In the genomic region with DNA sequence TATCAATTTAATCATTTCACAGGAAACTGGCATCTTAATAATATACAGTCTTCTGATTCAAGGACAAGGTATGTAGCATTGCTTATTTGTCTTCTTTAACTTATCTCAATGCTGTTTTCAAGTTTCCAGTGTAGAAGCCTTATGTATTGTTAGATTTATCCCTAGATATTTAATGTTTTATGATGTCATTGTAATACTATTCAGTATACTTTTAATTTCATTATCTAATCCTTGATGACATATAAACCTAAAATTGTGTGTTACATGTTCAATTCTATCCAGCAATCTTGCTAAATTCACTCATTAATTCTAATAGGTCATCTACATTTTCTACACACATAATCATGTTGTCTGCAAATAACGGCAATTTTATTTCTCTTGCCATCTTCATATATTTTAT, we compare ENCODE assay signal across 26 cellular contexts.
"Had no signal": no experiment of that assay in that cellular context is flagged by ENCODE, and none has a peak within 500 bp of the region (broad histone marks: within the 10 kb centered on the region; RNA-seq: fewer than 3 reads in every experiment).

No MANE protein-coding gene starts in this region.

- FAIRE-seq: endometrium, islet of Langerhans, keratinocyte had no signal

- H3K27ac ChIP-seq: epithelial cell of prostate, esophagus squamous epithelium, gastrocnemius medialis, heart right ventricle, left lung, lower lobe of right lung had no signal

- ATAC-seq: effector memory CD8-positive, alpha-beta T cell; esophagus mucosa; gastrocnemius medialis; heart right ventricle; left cardiac atrium; left lung; left ventricle myocardium superior; lower lobe of right lung; mucosa of descending colon; naive thymus-derived CD8-positive, alpha-beta T cell had no signal

- H3K4me1 ChIP-seq: gastrocnemius medialis had no signal

- H3K9me3 ChIP-seq: esophagus squamous epithelium, gastrocnemius medialis, heart right ventricle, left lung, lower lobe of right lung, mucosa of descending colon had no signal

- H3K36me3 ChIP-seq: esophagus squamous epithelium, gastrocnemius medialis, heart right ventricle, left lung, lower lobe of right lung had no signal

- DNase-seq: cortex of kidney; effector CD8-positive, alpha-beta T cell; effector memory CD8-positive, alpha-beta T cell; endodermal cell; erythroblast; esophagus squamous epithelium; foreskin fibroblast; foreskin melanocyte; gastrocnemius medialis; glutamatergic neuron; head of caudate nucleus; heart right ventricle; hippocampal formation; left cardiac atrium; left lung; left ventricle myocardium superior; lower lobe of right lung; mesenchymal stem cell; mucosa of descending colon; naive B cell; naive thymus-derived CD8-positive, alpha-beta T cell had no signal

- H3K4me3 ChIP-seq: esophagus squamous epithelium, gastrocnemius medialis, heart right ventricle, left lung, lower lobe of right lung, mucosa of descending colon had no signal

- H3K27me3 ChIP-seq: esophagus squamous epithelium had no signal
